ENCODE assay signal across 8 cellular contexts in the genomic region with DNA sequence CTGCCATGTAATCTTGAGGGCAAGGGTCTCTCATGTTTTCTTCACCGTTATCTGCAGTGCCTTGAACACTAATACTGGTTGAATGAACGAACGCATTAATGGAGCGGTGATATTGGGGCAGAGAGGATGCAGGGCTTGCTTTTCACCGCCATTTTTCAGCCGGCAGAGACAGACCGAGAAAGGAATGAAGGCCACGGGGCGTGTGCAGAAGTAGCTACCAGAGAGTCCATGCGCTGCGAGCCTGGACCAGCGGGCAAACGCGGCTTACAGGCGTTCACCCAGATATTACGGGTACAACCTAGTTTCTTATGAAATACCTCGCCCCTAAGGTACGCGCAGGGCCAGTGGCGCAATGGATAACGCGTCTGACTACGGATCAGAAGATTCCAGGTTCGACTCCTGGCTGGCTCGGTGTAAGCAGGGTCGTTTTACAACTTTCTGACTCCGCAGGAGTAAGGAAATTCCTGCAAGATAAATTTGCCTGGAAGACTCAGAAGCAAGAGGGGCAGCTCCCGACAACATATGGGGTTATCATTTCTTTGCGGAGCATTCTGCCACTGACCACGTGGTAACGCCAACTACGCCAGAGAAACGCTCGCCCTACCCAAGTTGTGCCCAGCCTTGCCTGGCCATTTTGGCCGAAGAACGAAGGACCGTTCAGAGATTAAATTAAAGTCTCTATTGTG. TPM values are rescaled to one million over a fixed set of nuclear protein-coding genes. Genes with fewer than 3 reads are reported as not detected.
A peak's percentile ranks its signal among the peaks of the same experiment; 100 is the strongest.
DNase-seq lines count a peak whose midpoint lies in the region; ATAC-seq and TF ChIP-seq lines count a peak whose summit lies in the region.

No MANE protein-coding gene starts in this region.

- H3K36me3 Mint-ChIP-seq in central memory CD8-positive, alpha-beta T cell (ENCODE audit: insufficient read depth) = peaks cover 51% of the 10 kb centered on the region

- peak overlapping the region; percentile 98 for H3K27ac Mint-ChIP-seq in central memory CD8-positive, alpha-beta T cell (ENCODE audit: low read depth)

- ATAC-seq in GM18909 (IDR thresholded peaks at IDR 0.05; ENCODE audit: poor library complexity, unreplicated experiment) = peak; percentile 53
- peak; percentile 41 for ATAC-seq in HG03196 (IDR thresholded peaks at IDR 0.05; ENCODE audit: unreplicated experiment)
- ATAC-seq in central memory CD8-positive, alpha-beta T cell (replicated peaks; ENCODE audit: extremely low read depth, poor library complexity, severe bottlenecking) = peak; percentile 69

- no peaks in the 10 kb centered on the region for H3K36me3 ChIP-seq in kidney epithelial cell (ENCODE audit: control insufficient read depth, insufficient read depth, low read length)

- H3K27me3 Mint-ChIP-seq in central memory CD8-positive, alpha-beta T cell = peaks cover 10% of the 10 kb centered on the region

- H3K4me3 ChIP-seq in kidney epithelial cell (ENCODE audit: low read depth, low read length) = peak overlapping the region; percentile 55

- peak overlapping the region; percentile 95 for H3K4me3 Mint-ChIP-seq in central memory CD8-positive, alpha-beta T cell

- H3K27me3 ChIP-seq in kidney epithelial cell (ENCODE audit: control insufficient read depth, insufficient read depth, low read length) = no peaks in the 10 kb centered on the region

- H3K4me1 Mint-ChIP-seq in central memory CD8-positive, alpha-beta T cell = peaks cover 70% of the 10 kb centered on the region

- H3K9me3 Mint-ChIP-seq in central memory CD8-positive, alpha-beta T cell = no peaks in the 10 kb centered on the region

- TF ChIP-seq CTCF in kidney epithelial cell (IDR thresholded peaks at IDR 0.05; ENCODE audit: insufficient read depth, low read length, poor library complexity, severe bottlenecking) = no peak

- in situ Hi-C loops in ACHN (cut with HindIII; ENCODE audit: low pct_ligation_motif_present, low pct_unique_long_range_greater_than_20kb, low sequenced_read_pairs) = no loop called here

- DNase-seq in ACHN (peak; percentile 90), NCI-H345 (lab: John Stamatoyannopoulos, UW) (peak; percentile 96), kidney epithelial cell (ENCODE audit: low read depth) (no peak)
- peak; percentile 86 for DNase-seq in activated CD4-positive, CD25-positive, alpha-beta regulatory T cell treated with anti-CD3 and anti-CD28 coated beads, Interleukin-2, amount 50 U/mL, for 16 hours (ENCODE audit: low read depth, low spot score)
- DNase-seq in central memory CD8-positive, alpha-beta T cell (ENCODE audit: low spot score in 2 of 2) = peak; percentile 93 to 95
- peak; percentile 72 to 80 for DNase-seq in stimulated activated CD4-positive, alpha-beta T cell treated with anti-CD3 and anti-CD28 coated beads, Interleukin-15, amount 100 ng/mL, for 1 hour (ENCODE audit: low read depth in 1 of 2, low spot score in 1 of 2)

RNA-seq across cellular contexts. Expression of gene HMGN4, which starts 0.9 kb away (rescaled TPM):
- 78.1 and 88.5 TPM in 2 replicates for total RNA-seq in kidney epithelial cell

RNA-seq across cellular contexts. Expression of gene BTN1A1, which starts 37.2 kb away (rescaled TPM):
- total RNA-seq in kidney epithelial cell = not detected in 2 replicates

RNA-seq across cellular contexts. Expression of gene ABT1, which starts 59.5 kb away (rescaled TPM):
- total RNA-seq in kidney epithelial cell = 20.7 and 21.6 TPM in 2 replicates
